In genomic region chr3:146160964-146161724, GRCh38 we compare ENCODE assay signal across 8 cellular contexts. TPM values are rescaled to one million over a fixed set of nuclear protein-coding genes. Genes with fewer than 3 reads are reported as not detected.
A peak's percentile ranks its signal among the peaks of the same experiment; 100 is the strongest.
DNase-seq lines count a peak whose midpoint lies in the region; ATAC-seq lines count a peak whose summit lies in the region.

Gene PLOD2 (minus strand): TSS chr3:146161184. CDS start chr3:146160989, 195 bp downstream.

- peak; percentile 67 for ATAC-seq in GM19035 (IDR thresholded peaks at IDR 0.05; ENCODE audit: unreplicated experiment)
- ATAC-seq in HG03439 (IDR thresholded peaks at IDR 0.05; ENCODE audit: unreplicated experiment) = peak; percentile 45

- H3K27me3 ChIP-seq in iPS DF 6.9 (ENCODE audit: control insufficient read depth, insufficient read depth, low read length) = no peaks in the 10 kb centered on the region
- no peaks in the 10 kb centered on the region for H3K27me3 ChIP-seq in rectal smooth muscle tissue (ENCODE audit: control insufficient read depth, insufficient read depth, low read length)

- no peaks in the 10 kb centered on the region for H3K9me3 ChIP-seq in iPS DF 6.9 (ENCODE audit: control insufficient read depth, insufficient read depth, low read length)

- H3K36me3 ChIP-seq in iPS DF 6.9 (ENCODE audit: control insufficient read depth, insufficient read depth, low read length) (no peaks in the 10 kb centered on the region), rectal smooth muscle tissue (ENCODE audit: control insufficient read depth, insufficient read depth, low read length) (no peaks in the 10 kb centered on the region)

- H3K9ac ChIP-seq in rectal smooth muscle tissue (ENCODE audit: low read length) = peak within 1 kb of the TSS; percentile 84

- H3K4me1 ChIP-seq in iPS DF 6.9 (ENCODE audit: control insufficient read depth, insufficient read depth, low read length) (peaks cover 1% of the 10 kb centered on the region; the same call in 1 of the 2 replicates), rectal smooth muscle tissue (ENCODE audit: control insufficient read depth, insufficient read depth, low read length) (peaks cover 26% of the 10 kb centered on the region)

- in situ Hi-C loops in T47D (cut with HindIII; ENCODE audit: low pct_unique_long_range_greater_than_20kb, low sequenced_read_pairs) = no loop called here

- WGBS in iPS DF 6.9 (ENCODE audit: insufficient coverage, insufficient read length) = no CpG with 5 or more reads among the region's 76 CpGs

- H3K4me3 ChIP-seq in iPS DF 6.9 (ENCODE audit: low read length) (peak within 1 kb of the TSS; percentile 85), rectal smooth muscle tissue (ENCODE audit: low read length) (peak within 1 kb of the TSS; percentile 86)

- H3K27ac ChIP-seq in iPS DF 6.9 (ENCODE audit: low read length) = no peak within 1 kb of the TSS
- H3K27ac ChIP-seq in rectal smooth muscle tissue (ENCODE audit: low read depth, low read length) = peak within 1 kb of the TSS; percentile 94

- peak; percentile 22 for DNase-seq in CMK (ENCODE audit: low read depth)
- peak; percentile 97 for DNase-seq in RPMI7951 (ENCODE audit: low read depth)
- DNase-seq in T47D (ENCODE audit: low read depth in 1 of 2, low spot score in 1 of 2) = peak; percentile 79 to 92
- DNase-seq in iPS DF 6.9 (ENCODE audit: low read depth, low spot score) = no peak
- DNase-seq in NK-92 treated with Interleukin-12 subunit alpha and Interleukin-12 subunit beta, amount 100 ng/mL, for 24 hours (lab: John Stamatoyannopoulos, UW) = no peak

RNA-seq across cellular contexts. Expression of gene PLOD2, which starts in this region (rescaled TPM):
- total RNA-seq in RPMI7951 (2014; rRNA removed; shearing (Covaris generic)) = 171 and 221 TPM in 2 replicates

Comparison
In these comparisons a context has a peak if more than half of its experiments do, and no peak if none do; other contexts are left out.
1. DNase-seq: peak in CMK (single experiment), RPMI7951 (single experiment) and T47D (2 of 2); none in iPS DF 6.9 (single experiment) and NK-92 treated with Interleukin-12 subunit alpha and Interleukin-12 subunit beta, amount 100 ng/mL, for 24 hours (single experiment).